27 cellular contexts compared by ENCODE assay signal in the genomic region with DNA sequence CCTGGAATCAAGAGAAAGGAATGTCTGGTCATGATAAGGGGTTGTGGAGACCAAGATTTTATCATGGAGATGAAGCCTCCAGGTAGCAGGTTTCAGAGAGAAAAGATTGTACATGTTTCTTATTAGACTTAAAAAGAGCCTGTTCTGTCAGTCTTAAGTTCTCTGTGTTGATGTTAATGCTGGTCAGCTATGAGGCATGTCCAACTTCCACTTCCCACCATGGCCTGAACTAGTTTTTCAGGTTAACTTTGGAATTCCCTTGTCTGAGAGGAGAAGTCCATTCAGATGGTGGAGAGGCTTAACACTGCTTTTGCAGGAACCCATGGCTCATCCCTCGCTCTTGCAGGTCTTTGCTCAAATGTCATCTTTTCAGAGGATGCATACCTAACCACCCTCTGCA.
"Had no signal": no experiment of that assay in that cellular context is flagged by ENCODE, and none has a peak within 500 bp of the region (broad histone marks: within the 10 kb centered on the region; RNA-seq: fewer than 3 reads in every experiment).

No MANE protein-coding gene starts in this region.

- DNase-seq: activated B cell treated with CpG ODN at 0.5 μM for 24 hours; activated CD4-positive, alpha-beta memory T cell treated with anti-CD3 and anti-CD28 coated beads for 36 hours; activated CD4-positive, alpha-beta T cell treated with anti-CD3 and anti-CD28 coated beads, Interleukin-2, amount 10 ng/mL, durations not matched to agents 24 days and 14 days; activated CD8-positive, alpha-beta memory T cell treated with anti-CD3 and anti-CD28 coated beads, Interleukin-2, amount 10 ng/mL, durations not matched to agents 7 days and 5 days; activated CD8-positive, alpha-beta memory T cell treated with anti-CD3 and anti-CD28 coated beads, Interleukin-2, amount 50 U/mL, for 4 hours; activated CD8-positive, alpha-beta T cell treated with anti-CD3 and anti-CD28 coated beads, Interleukin-2, amount 10 ng/mL, durations not matched to agents 7 days and 5 days; activated effector memory CD4-positive, alpha-beta T cell treated with anti-CD3 and anti-CD28 coated beads, Interleukin-2, amount 50 U/mL, for 16 hours; activated naive CD4-positive, alpha-beta T cell treated with anti-CD3 and anti-CD28 coated beads for 36 hours; activated naive CD8-positive, alpha-beta T cell treated with anti-CD3 and anti-CD28 coated beads for 36 hours; activated naive CD8-positive, alpha-beta T cell treated with anti-CD3 and anti-CD28 coated beads, Interleukin-2, amount 50 U/mL, for 24 hours; activated T-cell treated with anti-CD3 and anti-CD28 coated beads, Interleukin-2, amount 50 U/mL, for 1 hour; activated T-cell treated with anti-CD3 and anti-CD28 coated beads, Interleukin-2, amount 50 U/mL, for 48 hours; adrenal gland; amygdala; aorta; body of pancreas; dorsolateral prefrontal cortex; effector memory CD4-positive, alpha-beta T cell; endodermal cell; head of caudate nucleus; T-helper 1 cell; T-helper 17 cell; T1000; WERI-Rb-1 had no signal

- ATAC-seq: activated CD4-positive, CD25-positive, alpha-beta regulatory T cell treated with anti-CD3 and anti-CD28 coated beads, Interleukin-2, amount 50 U/mL, for 24 hours; activated CD8-positive, alpha-beta memory T cell treated with anti-CD3 and anti-CD28 coated beads, Interleukin-2, amount 10 ng/mL, durations not matched to agents 7 days and 5 days; activated CD8-positive, alpha-beta T cell treated with anti-CD3 and anti-CD28 coated beads, Interleukin-2, amount 10 ng/mL, durations not matched to agents 7 days and 5 days; body of pancreas; esophagus mucosa; T-helper 17 cell had no signal

- H3K27ac ChIP-seq: adrenal gland, body of pancreas, coronary artery, dorsolateral prefrontal cortex, WERI-Rb-1 had no signal

- H3K9me3 ChIP-seq: adrenal gland, body of pancreas had no signal

- H3K36me3 ChIP-seq: adrenal gland, WERI-Rb-1 had no signal

- H3K4me3 ChIP-seq: adrenal gland, body of pancreas, coronary artery, dorsolateral prefrontal cortex had no signal

- H3K27me3 ChIP-seq: adrenal gland, body of pancreas, dorsolateral prefrontal cortex had no signal

- H3K4me1 ChIP-seq: adrenal gland, body of pancreas had no signal
